21 cellular contexts compared by ENCODE assay signal in the genomic region with DNA sequence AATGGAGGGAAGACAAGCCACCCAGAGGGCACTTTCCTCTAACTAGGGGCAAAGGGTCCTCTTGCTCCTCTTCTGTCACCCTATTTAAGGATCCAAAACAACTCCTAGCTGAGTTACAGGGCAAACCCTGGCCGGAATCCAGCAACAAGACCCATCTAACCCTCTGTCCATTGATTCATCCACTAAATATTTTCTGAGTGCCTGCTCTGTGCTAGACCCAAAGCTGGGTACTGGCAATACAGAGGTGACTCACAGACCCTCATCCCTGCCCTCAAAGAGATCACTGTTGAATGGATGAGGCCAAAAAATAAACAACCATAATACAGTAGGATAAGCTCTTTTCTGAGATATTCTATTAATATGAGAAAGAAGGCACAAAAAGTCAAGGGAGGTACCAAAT. TPM values are rescaled to one million over a fixed set of nuclear protein-coding genes. Genes with fewer than 3 reads are reported as not detected.
DNase-seq lines count a peak whose midpoint lies in the region; ATAC-seq and TF ChIP-seq lines count a peak whose summit lies in the region.
"Had no signal": no experiment of that assay in that cellular context is flagged by ENCODE, and none has a peak within 500 bp of the region (broad histone marks: within the 10 kb centered on the region; RNA-seq: fewer than 3 reads in every experiment).

No MANE protein-coding gene starts in this region.

- H3K4me3 Mint-ChIP-seq in CD14-positive monocyte, result no peak overlapping the region
- H3K4me3 Mint-ChIP-seq in activated CD8-positive, alpha-beta memory T cell treated with anti-CD3 and anti-CD28 coated beads, Interleukin-2, amount 10 ng/mL, durations not matched to agents 7 days and 5 days, result no peak overlapping the region
- H3K4me3 Mint-ChIP-seq: CD4-positive, alpha-beta memory T cell had no signal

- TF ChIP-seq CTCF in foreskin keratinocyte (conservative IDR thresholded peaks at IDR 0.05), result no peak
- TF ChIP-seq CTCF in CD14-positive monocyte (IDR thresholded peaks at IDR 0.05), result no peak

- H3K9me3 Mint-ChIP-seq in CD14-positive monocyte, result no peaks in the 10 kb centered on the region
- no peaks in the 10 kb centered on the region for H3K9me3 Mint-ChIP-seq in activated CD8-positive, alpha-beta memory T cell treated with anti-CD3 and anti-CD28 coated beads, Interleukin-2, amount 10 ng/mL, durations not matched to agents 7 days and 5 days (ENCODE audit: low read depth)
- H3K9me3 Mint-ChIP-seq: CD4-positive, alpha-beta memory T cell had no signal

- peaks cover 8% of the 10 kb centered on the region for H3K27me3 ChIP-seq in foreskin keratinocyte

- peaks cover 28 to 51% (median 40%) of the 10 kb centered on the region in 3 donors for H3K27me3 Mint-ChIP-seq in CD14-positive monocyte (ENCODE audit: low read depth in 3 of 3)
- peaks cover 48% of the 10 kb centered on the region for H3K27me3 Mint-ChIP-seq in activated CD8-positive, alpha-beta memory T cell treated with anti-CD3 and anti-CD28 coated beads, Interleukin-2, amount 10 ng/mL, durations not matched to agents 7 days and 5 days

- intact Hi-C loops in CD14-positive monocyte (cut with micrococcal nuclease) (no loop called here), posterior cingulate gyrus (cut with DNase I) (no loop called here)

- CTCF ChIA-PET in activated CD8-positive, alpha-beta memory T cell treated with anti-CD3 and anti-CD28 coated beads, Interleukin-2, amount 10 ng/mL, durations not matched to agents 7 days and 5 days (lab: Charles Lee), result no interaction called here

- no peak overlapping the region for H3K27ac Mint-ChIP-seq in CD14-positive monocyte
- no peak overlapping the region for H3K27ac Mint-ChIP-seq in activated CD8-positive, alpha-beta memory T cell treated with anti-CD3 and anti-CD28 coated beads, Interleukin-2, amount 10 ng/mL, durations not matched to agents 7 days and 5 days
- H3K27ac Mint-ChIP-seq: CD4-positive, alpha-beta memory T cell had no signal

- H3K4me1 Mint-ChIP-seq in CD14-positive monocyte, result peaks cover 6% of the 10 kb centered on the region
- H3K4me1 Mint-ChIP-seq in activated CD8-positive, alpha-beta memory T cell treated with anti-CD3 and anti-CD28 coated beads, Interleukin-2, amount 10 ng/mL, durations not matched to agents 7 days and 5 days, result no peaks in the 10 kb centered on the region

- peaks cover 3% of the 10 kb centered on the region for H3K4me1 ChIP-seq in foreskin keratinocyte

- no peak for ATAC-seq in foreskin keratinocyte
- ATAC-seq in activated CD8-positive, alpha-beta memory T cell treated with anti-CD3 and anti-CD28 coated beads, Interleukin-2, amount 10 ng/mL, durations not matched to agents 7 days and 5 days, result no peak
- ATAC-seq: GM12878, SK-N-SH treated with all-trans-retinoic acid at 6 μM for 48 hours had no signal

- H3K27ac ChIP-seq in foreskin keratinocyte, result no peak overlapping the region
- H3K27ac ChIP-seq: 22Rv1, BLaER1, HL-60 had no signal

- peak; percentile 7 for DNase-seq in DMS53 (lab: John Stamatoyannopoulos, UW)
- no peak for DNase-seq in DMS53 treated with DMSO at 0.1 percent for 48 hours (lab: John Stamatoyannopoulos, UW; ENCODE audit: unreplicated experiment)
- DNase-seq in RPMI7951 (ENCODE audit: low read depth), result peak; percentile 60
- DNase-seq in foreskin keratinocyte, result peak; percentile 26 to 66
- DNase-seq in CD14-positive monocyte (ENCODE audit: low spot score), result no peak
- DNase-seq in posterior cingulate gyrus, result no peak
- DNase-seq in NCI-H524 treated with DMSO at 0.1 percent for 48 hours (lab: John Stamatoyannopoulos, UW), result no peak
- DNase-seq in activated CD8-positive, alpha-beta memory T cell treated with anti-CD3 and anti-CD28 coated beads, Interleukin-2, amount 10 ng/mL, durations not matched to agents 7 days and 5 days, result no peak
- DNase-seq: ACHN; CD4-positive, alpha-beta memory T cell; DMS153; H7; KG1; NCI-H1417; NCI-H1694 treated with DMSO at 0.1 percent for 48 hours; NCI-H748 treated with DMSO at 0.1 percent for 48 hours had no signal

- H3K36me3 Mint-ChIP-seq in CD14-positive monocyte, result no peaks in the 10 kb centered on the region
- H3K36me3 Mint-ChIP-seq in activated CD8-positive, alpha-beta memory T cell treated with anti-CD3 and anti-CD28 coated beads, Interleukin-2, amount 10 ng/mL, durations not matched to agents 7 days and 5 days, result no peaks in the 10 kb centered on the region
- H3K36me3 Mint-ChIP-seq: CD4-positive, alpha-beta memory T cell had no signal

RNA-seq across cellular contexts. Expression of a gene that starts 4.3 kb away (rescaled TPM):
- total RNA-seq in RPMI7951 (2014; rRNA removed; shearing (Covaris generic)), result 12.3 and 12.6 TPM in 2 replicates
- total RNA-seq in foreskin keratinocyte, result 35.1 and 36.0 TPM in 2 replicates
- 28.1 and 30.2 TPM in 2 replicates for polyA plus RNA-seq in foreskin keratinocyte
- polyA plus RNA-seq in CD14-positive monocyte, result not detected
- total RNA-seq in activated CD8-positive, alpha-beta memory T cell treated with anti-CD3 and anti-CD28 coated beads, Interleukin-2, amount 10 ng/mL, durations not matched to agents 7 days and 5 days, result under 1 TPM; 0.32 to 0.70 TPM
- total RNA-seq: CD4-positive, alpha-beta memory T cell had no signal
- polyA plus RNA-seq: CD4-positive, alpha-beta memory T cell had no signal

Comparison
In these comparisons a context has a peak if more than half of its experiments do, and no peak if none do; other contexts are left out.
1. DNase-seq: peak in DMS53 (single experiment), RPMI7951 (single experiment) and foreskin keratinocyte (2 of 2); none in DMS53 treated with DMSO at 0.1 percent for 48 hours (single experiment), CD14-positive monocyte (single experiment), posterior cingulate gyrus (0 of 10), NCI-H524 treated with DMSO at 0.1 percent for 48 hours (single experiment) and activated CD8-positive, alpha-beta memory T cell treated with anti-CD3 and anti-CD28 coated beads, Interleukin-2, amount 10 ng/mL, durations not matched to agents 7 days and 5 days (single experiment).